ENCODE assay signal across 1 cellular context in genomic region chr22:20206709-20207215, GRCh38.
TF ChIP-seq lines count a peak whose summit lies in the region.

No MANE protein-coding gene starts in this region.

TF ChIP-seq in HepG2, 621 proteins besides CTCF, POLR2A, EP300 and RAD21 (continued from another document):
- TF ChIP-seq ZNF687 (CRISPR knock-in tag; IDR thresholded peaks at IDR 0.05) (peak; percentile 21; the same call in 1 of the 2 replicates), RARA (CRISPR knock-in tag; IDR thresholded peaks at IDR 0.05) (0 out of 2 replicates have a peak, but pooled peaks have one; percentile 25), ZNF143 (CRISPR knock-in tag; IDR thresholded peaks at IDR 0.05) (no peak)
- TF ChIP-seq, protein P1, sequence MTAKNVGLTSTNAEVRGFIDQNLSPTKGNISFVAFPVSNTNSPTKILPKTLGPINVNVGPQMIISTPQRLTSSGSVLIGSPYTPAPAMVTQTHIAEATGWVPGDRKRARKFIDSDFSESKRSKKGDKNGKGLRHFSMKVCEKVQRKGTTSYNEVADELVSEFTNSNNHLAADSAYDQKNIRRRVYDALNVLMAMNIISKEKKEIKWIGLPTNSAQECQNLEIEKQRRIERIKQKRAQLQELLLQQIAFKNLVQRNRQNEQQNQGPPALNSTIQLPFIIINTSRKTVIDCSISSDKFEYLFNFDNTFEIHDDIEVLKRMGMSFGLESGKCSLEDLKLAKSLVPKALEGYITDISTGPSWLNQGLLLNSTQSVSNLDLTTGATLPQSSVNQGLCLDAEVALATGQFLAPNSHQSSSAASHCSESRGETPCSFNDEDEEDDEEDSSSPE (CRISPR knock-in tag; IDR thresholded peaks at IDR 0.05) = no peak
- TF ChIP-seq, protein P2, sequence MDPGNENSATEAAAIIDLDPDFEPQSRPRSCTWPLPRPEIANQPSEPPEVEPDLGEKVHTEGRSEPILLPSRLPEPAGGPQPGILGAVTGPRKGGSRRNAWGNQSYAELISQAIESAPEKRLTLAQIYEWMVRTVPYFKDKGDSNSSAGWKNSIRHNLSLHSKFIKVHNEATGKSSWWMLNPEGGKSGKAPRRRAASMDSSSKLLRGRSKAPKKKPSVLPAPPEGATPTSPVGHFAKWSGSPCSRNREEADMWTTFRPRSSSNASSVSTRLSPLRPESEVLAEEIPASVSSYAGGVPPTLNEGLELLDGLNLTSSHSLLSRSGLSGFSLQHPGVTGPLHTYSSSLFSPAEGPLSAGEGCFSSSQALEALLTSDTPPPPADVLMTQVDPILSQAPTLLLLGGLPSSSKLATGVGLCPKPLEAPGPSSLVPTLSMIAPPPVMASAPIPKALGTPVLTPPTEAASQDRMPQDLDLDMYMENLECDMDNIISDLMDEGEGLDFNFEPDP (CRISPR knock-in tag; conservative IDR thresholded peaks at IDR 0.05) = no peak
